In the genomic region with DNA sequence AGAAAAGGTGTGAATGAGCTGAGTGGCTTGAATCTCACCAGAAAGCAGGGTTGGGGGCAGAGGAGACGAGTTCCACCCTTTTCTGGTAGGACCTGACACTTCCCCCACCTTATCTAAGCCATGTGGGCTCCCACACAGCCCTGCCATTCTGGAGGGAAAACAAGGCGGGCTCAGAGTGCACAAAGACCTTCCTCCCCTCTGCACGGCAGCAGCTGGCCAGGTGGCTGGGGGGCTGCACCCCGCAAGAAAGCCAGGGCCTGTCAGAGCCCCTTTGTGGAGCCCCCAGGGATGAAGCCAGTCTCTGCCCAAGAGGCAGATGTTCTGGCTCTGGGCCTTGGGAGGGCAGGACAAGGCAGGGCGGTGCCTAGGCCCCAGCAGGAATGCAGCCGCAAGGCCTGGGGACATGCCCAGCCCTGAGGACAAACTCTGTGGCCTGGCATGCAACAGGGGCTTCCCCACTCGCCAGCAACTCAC, we compare ENCODE assay signal across 1 cellular context.
TF ChIP-seq lines count a peak whose summit lies in the region.

No MANE protein-coding gene starts in this region.

TF ChIP-seq in HEK293T, 16 proteins besides CTCF, POLR2A, EP300 and RAD21 (continued from another document):
- TF ChIP-seq, protein P1, sequence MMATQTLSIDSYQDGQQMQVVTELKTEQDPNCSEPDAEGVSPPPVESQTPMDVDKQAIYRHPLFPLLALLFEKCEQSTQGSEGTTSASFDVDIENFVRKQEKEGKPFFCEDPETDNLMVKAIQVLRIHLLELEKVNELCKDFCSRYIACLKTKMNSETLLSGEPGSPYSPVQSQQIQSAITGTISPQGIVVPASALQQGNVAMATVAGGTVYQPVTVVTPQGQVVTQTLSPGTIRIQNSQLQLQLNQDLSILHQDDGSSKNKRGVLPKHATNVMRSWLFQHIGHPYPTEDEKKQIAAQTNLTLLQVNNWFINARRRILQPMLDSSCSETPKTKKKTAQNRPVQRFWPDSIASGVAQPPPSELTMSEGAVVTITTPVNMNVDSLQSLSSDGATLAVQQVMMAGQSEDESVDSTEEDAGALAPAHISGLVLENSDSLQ (IDR thresholded peaks at IDR 0.05) = no peak
- no peak for TF ChIP-seq BHLHE40 (IDR thresholded peaks at IDR 0.05; ENCODE audit: borderline replicate concordance)
- TF ChIP-seq ELF4 (IDR thresholded peaks at IDR 0.05) = no peak
TF ChIP-seq in HEK293T: peak in this region for 0.
